Comparison of ENCODE assay signal across 8 cellular contexts in the genomic region with DNA sequence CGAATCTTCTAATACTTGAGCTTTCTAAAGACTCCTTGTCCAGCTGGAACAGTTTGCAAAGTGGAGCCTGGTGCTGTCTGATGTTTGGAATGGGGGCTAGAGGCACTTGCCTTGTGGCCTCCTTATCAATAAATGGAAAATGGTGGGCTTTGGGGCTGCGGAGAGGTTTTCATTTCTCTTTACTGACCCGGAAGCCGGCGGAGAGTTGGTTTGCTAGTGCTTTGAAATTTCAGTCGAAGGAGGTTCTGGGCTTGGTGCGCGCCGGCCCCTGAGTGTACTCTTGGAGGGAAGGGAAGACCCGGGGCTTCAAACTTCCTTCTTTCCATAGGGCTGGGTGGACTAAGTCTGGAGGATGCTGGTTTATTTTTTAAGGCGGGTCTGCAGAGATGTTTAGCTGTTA. TPM values are rescaled to one million over a fixed set of nuclear protein-coding genes. Genes with fewer than 3 reads are reported as not detected.
DNase-seq lines count a peak whose midpoint lies in the region; ATAC-seq, FAIRE-seq and TF ChIP-seq lines count a peak whose summit lies in the region.

No MANE protein-coding gene starts in this region.

- H3K4me1 ChIP-seq in GM23338 (ENCODE audit: insufficient read depth) (peaks cover 10% of the 10 kb centered on the region), GM12878 (ENCODE audit: control insufficient read depth, insufficient read depth, low read length) (peaks cover 3% of the 10 kb centered on the region), keratinocyte (ENCODE audit: control insufficient read depth, extremely low read depth, insufficient read depth, low read length) (peaks cover 12% of the 10 kb centered on the region)

- DNase-seq in AG04449 (ENCODE audit: low read depth, low spot score): no peak
- peak; percentile 53 for DNase-seq in GM23338 (ENCODE audit: low spot score)
- no peak for DNase-seq in SK-N-MC (ENCODE audit: low read depth, low spot score)
- no peak for DNase-seq in GM12878 (ENCODE audit: low read depth, low spot score)
- DNase-seq in keratinocyte (ENCODE audit: low read depth, low spot score): no peak
- DNase-seq in stimulated activated CD4-positive, alpha-beta T cell treated with anti-CD3 and anti-CD28 coated beads, Interleukin-4, amount 100 ng/mL, for 4 hours: peak; percentile 19 to 21
- DNase-seq in T1000 (lab: John Stamatoyannopoulos, UW): no peak

- no peak for TF ChIP-seq RAD21 in GM12878 (IDR thresholded peaks at IDR 0.05; ENCODE audit: insufficient read depth, low read depth, low read length)

- in situ Hi-C loops in GM12878 (cut with MboI): no loop called here

- H3K27me3 ChIP-seq in GM23338 (ENCODE audit: insufficient read depth): no peaks in the 10 kb centered on the region; the same call in 1 of the 2 replicates
- no peaks in the 10 kb centered on the region for H3K27me3 ChIP-seq in GM12878 (replicated peaks in 1 of 2; ENCODE audit: control insufficient read depth in 2 of 2, insufficient read depth in 2 of 2, low read length in 1 of 2)
- no peaks in the 10 kb centered on the region for H3K27me3 ChIP-seq in keratinocyte (ENCODE audit: control insufficient read depth, extremely low read depth, insufficient read depth, low read length)

- H3K4me2 ChIP-seq in GM23338: peak overlapping the region; percentile 87
- peak overlapping the region; percentile 83 for H3K4me2 ChIP-seq in GM12878 (ENCODE audit: control insufficient read depth, insufficient read depth)
- peak overlapping the region; percentile 86 for H3K4me2 ChIP-seq in keratinocyte (ENCODE audit: control insufficient read depth, extremely low read depth, insufficient read depth, low read depth, low read length)

- H3K27ac ChIP-seq in GM23338 (ENCODE audit: low read depth) (no peak overlapping the region), SK-N-MC (no peak overlapping the region), GM12878 (ENCODE audit: control insufficient read depth, insufficient read depth) (peak overlapping the region; percentile 66), keratinocyte (ENCODE audit: control insufficient read depth, insufficient read depth, low read length) (peak overlapping the region; percentile 58)

- H2AFZ ChIP-seq in GM23338: peak overlapping the region; percentile 95
- peak overlapping the region; percentile 81 for H2AFZ ChIP-seq in GM12878 (ENCODE audit: control insufficient read depth, low read depth, low read length)
- peak overlapping the region; percentile 84 for H2AFZ ChIP-seq in keratinocyte (ENCODE audit: control insufficient read depth, low read length)

- SMC1A ChIA-PET in GM12878 (lab: Charles Lee; ENCODE audit: uncharacterized antibody, unreplicated experiment): interaction anchor here (1.0 to 1.9 kb wide), 6 partner anchors 10 to 77 kb away, joined by 3 to 5 read pairs (median 4); no protein-coding TSS in a partner anchor

- no peaks in the 10 kb centered on the region for H3K9me1 ChIP-seq in keratinocyte (ENCODE audit: control insufficient read depth, extremely low read depth, insufficient read depth, low read length)

- no peak for TF ChIP-seq CTCF in AG04449 (IDR thresholded peaks at IDR 0.05; ENCODE audit: insufficient read depth, low read length, missing control alignments)
- TF ChIP-seq CTCF in GM23338 (conservative IDR thresholded peaks at IDR 0.05; ENCODE audit: low read depth in 2 of 2): no peak
- no peak for TF ChIP-seq CTCF in GM12878 (IDR thresholded peaks at IDR 0.05 in 2 of 3, conservative IDR thresholded peaks at IDR 0.05 in 1 of 3; ENCODE audit: control insufficient read depth in 2 of 3, extremely low read depth in 1 of 3, insufficient read depth in 1 of 3, low read depth in 3 of 3, low read length in 3 of 3)
- TF ChIP-seq CTCF in keratinocyte (optimal IDR thresholded peaks at IDR 0.05 in 1 of 3, IDR thresholded peaks at IDR 0.05 in 1 of 3, conservative IDR thresholded peaks at IDR 0.05 in 1 of 3; ENCODE audit: extremely low read depth in 1 of 3, insufficient read depth in 2 of 3, low read length in 3 of 3): no peak

- CTCF ChIA-PET in AG04449 (lab: Yijun Ruan, JAX): interaction anchor here (0.6 to 6.1 kb wide), 19 partner anchors 9 to 500 kb away, joined by 3 to 34 read pairs (median 4); no protein-coding TSS in a partner anchor
- CTCF ChIA-PET in GM12878 (lab: Yijun Ruan, JAX): interaction anchor here (0.7 to 2.6 kb wide), 10 partner anchors 9 to 116 kb away, joined by 3 to 12 read pairs (median 4); no protein-coding TSS in a partner anchor

- H3K79me2 ChIP-seq in GM23338 (replicated peaks; ENCODE audit: insufficient read depth): peaks cover 54% of the 10 kb centered on the region
- peaks cover 58% of the 10 kb centered on the region for H3K79me2 ChIP-seq in GM12878 (ENCODE audit: control insufficient read depth, insufficient read depth, low read length)
- peaks cover 53% of the 10 kb centered on the region for H3K79me2 ChIP-seq in keratinocyte (ENCODE audit: control insufficient read depth, insufficient read depth, low read length)

- intact Hi-C loops in GM12878 (cut with micrococcal nuclease; ENCODE audit: unreplicated experiment): loop anchor here (5.0 kb wide), 1 partner anchor 65 kb away; a partner anchor contains a TSS

- H4K20me1 ChIP-seq in GM23338 (replicated peaks; ENCODE audit: insufficient read depth) (no peaks in the 10 kb centered on the region; the same call in 1 of the 2 replicates), GM12878 (ENCODE audit: control insufficient read depth, insufficient read depth) (no peaks in the 10 kb centered on the region), keratinocyte (ENCODE audit: control insufficient read depth, extremely low read depth, insufficient read depth, low read length) (no peaks in the 10 kb centered on the region)

- 2% methylated on average over 11 of the region's 11 CpGs for WGBS in GM12878 (ENCODE audit: insufficient coverage, insufficient replicate concordance, low lambda C conversion rate, missing lambda C conversion rate)

- H3K36me3 ChIP-seq in GM23338 (ENCODE audit: insufficient read depth): no peaks in the 10 kb centered on the region
- no peaks in the 10 kb centered on the region for H3K36me3 ChIP-seq in SK-N-MC (ENCODE audit: insufficient read depth, low read length)
- no peaks in the 10 kb centered on the region for H3K36me3 ChIP-seq in GM12878 (ENCODE audit: control insufficient read depth in 2 of 2, insufficient read depth in 2 of 2, low read length in 1 of 2)
- no peaks in the 10 kb centered on the region for H3K36me3 ChIP-seq in keratinocyte (ENCODE audit: control insufficient read depth in 2 of 2, extremely low read depth in 1 of 2, insufficient read depth in 2 of 2, low read length in 2 of 2)

- dilution Hi-C loops in keratinocyte (cut with MboI; ENCODE audit: extremely low pct_ligation_motif_present, low sequenced_read_pairs): no loop called here

- peak overlapping the region; percentile 94 for H3K4me3 ChIP-seq in AG04449 (ENCODE audit: low read depth, low read length)
- peak overlapping the region; percentile 92 for H3K4me3 ChIP-seq in GM23338
- peak overlapping the region; percentile 98 for H3K4me3 ChIP-seq in SK-N-MC
- H3K4me3 ChIP-seq in GM12878: peak overlapping the region; percentile 98
- peak overlapping the region; percentile 79 to 98 (median 90) for H3K4me3 ChIP-seq in keratinocyte (ENCODE audit: control insufficient read depth in 2 of 3, extremely low read depth in 1 of 3, insufficient read depth in 2 of 3, low read depth in 1 of 3, low read length in 3 of 3)

- peak overlapping the region; percentile 93 for H3K4me3 Mint-ChIP-seq in GM23338

- H3K36me3 Mint-ChIP-seq in GM23338 (ENCODE audit: low read depth): peaks cover 32% of the 10 kb centered on the region

- RAD21 ChIA-PET in GM12878 (lab: Charles Lee; ENCODE audit: unreplicated experiment): interaction anchor here (1.0 to 2.8 kb wide), 3 partner anchors 23 to 92 kb away, joined by 3 to 11 read pairs (median 3); no protein-coding TSS in a partner anchor

- ATAC-seq in GM23338 (peak; percentile 8), GM12878 (peak; percentile 32), GM18867 (IDR thresholded peaks at IDR 0.05; ENCODE audit: unreplicated experiment) (no peak)

- FAIRE-seq in GM12878 (lab: Jason Lieb, UNC): no peak
- no peak for FAIRE-seq in keratinocyte (lab: Jason Lieb, UNC)

- POLR2A ChIA-PET in AG04449 (lab: Yijun Ruan, JAX) (interaction anchor here (0.8 kb wide), 1 partner anchor 111 kb away, joined by 3 read pairs; no protein-coding TSS in a partner anchor), GM12878 (lab: Charles Lee) (interaction anchor here (1.0 kb wide), 1 partner anchor 64 kb away, joined by 3 read pairs; no protein-coding TSS in a partner anchor)

- H3K27ac Mint-ChIP-seq in GM23338: peak overlapping the region; percentile 30; the same call in 1 of the 2 replicates

- no peaks in the 10 kb centered on the region for H3F3A ChIP-seq in GM23338 (replicated peaks; ENCODE audit: low read depth)

- H3K9me2 ChIP-seq in GM23338 (ENCODE audit: insufficient read depth): peaks cover 10% of the 10 kb centered on the region

- H3K9ac ChIP-seq in SK-N-MC (ENCODE audit: insufficient read length): peak overlapping the region; percentile 86
- peak overlapping the region; percentile 80 for H3K9ac ChIP-seq in GM12878 (ENCODE audit: control insufficient read depth, insufficient read depth, low read length)
- H3K9ac ChIP-seq in keratinocyte (ENCODE audit: control insufficient read depth, extremely low read depth, insufficient read depth, low read length): peak overlapping the region; percentile 75

- BruUV-seq in GM12878 (replicated peaks; lab: Mats Ljungman, UMichigan): TSS peak; percentile 63

- no peak for TF ChIP-seq POLR2A in GM12878 (IDR thresholded peaks at IDR 0.05; ENCODE audit: low read depth, low read length)

- no peak for TF ChIP-seq EP300 in GM12878 (IDR thresholded peaks at IDR 0.05; ENCODE audit: borderline replicate concordance in 1 of 2, control insufficient read depth in 1 of 2, low read depth in 2 of 2, low read length in 2 of 2)

- H3K27me3 Mint-ChIP-seq in GM23338 (ENCODE audit: insufficient read depth, low read depth, poor library complexity): peaks cover 13% of the 10 kb centered on the region

- peaks cover 39% of the 10 kb centered on the region for H3K9me3 Mint-ChIP-seq in GM23338

- H3K9me3 ChIP-seq in SK-N-MC (ENCODE audit: low read depth, low read length) (no peaks in the 10 kb centered on the region), GM12878 (replicated peaks; ENCODE audit: control insufficient read depth, insufficient read depth, low read length) (peaks cover 2% of the 10 kb centered on the region; the same call in 2 of the 3 replicates), keratinocyte (ENCODE audit: control insufficient read depth, low read depth, low read length) (no peaks in the 10 kb centered on the region)

- peaks cover 24% of the 10 kb centered on the region for H3K4me1 Mint-ChIP-seq in GM23338

RNA-seq across cellular contexts. Expression of a gene that starts 0.7 kb away (rescaled TPM):
- total RNA-seq in GM23338 (2014; rRNA removed; shearing (Covaris generic)): 15.2 and 18.8 TPM in 2 replicates
- 22.0 and 22.5 TPM in 2 replicates for polyA plus RNA-seq in GM23338 (2016; fragmentation: Nextera tagmentation; extraction: Ambion mirVana)
- 7.2 and 9.6 TPM in 2 replicates for total RNA-seq in GM12878 (2013; cell fraction: nucleolus; rRNA removed)
- 7.1 and 8.2 TPM in 2 replicates for total RNA-seq in GM12878 (2014; rRNA removed)
- 21.6 and 22.0 TPM in 2 replicates for total RNA-seq in GM12878 (2014; rRNA removed; fragmentation: Illumina TruSeq; extraction: Trizol)
- total RNA-seq in GM12878 (2021): 42.0 and 44.2 TPM in 2 replicates
- 12.9 TPM for polyA plus RNA-seq in GM12878 (2011; ENCODE audit: low read depth)
- polyA plus RNA-seq in GM12878 (2011; rRNA removed): 41.6 and 41.9 TPM in 2 replicates
- polyA plus RNA-seq in GM12878 (2011; cell fraction: cytosol; rRNA removed): 27.3 and 31.3 TPM in 2 replicates
- polyA plus RNA-seq in GM12878 (2011; cell fraction: nucleus; rRNA removed): 18.1 and 19.0 TPM in 2 replicates
- 21.6 and 25.1 TPM in 2 replicates for polyA plus RNA-seq in GM12878 (2012)
- 41.7 and 51.0 TPM in 2 replicates for polyA plus RNA-seq in GM12878 (2014; fragmentation: Illumina TruSeq; extraction: Trizol)
- polyA plus RNA-seq in GM12878 (2014; fragmentation: Nextera tagmentation; extraction: Ambion mirVana): 10 to 100 TPM in 1 of 2 experiments, 1 to 10 TPM in 1; 9.4 to 17.7 TPM
- 39.8 and 43.6 TPM in 2 replicates for polyA plus RNA-seq in GM12878 (2014; rRNA removed)
- polyA plus RNA-seq in GM12878 (2016; fragmentation: Nextera tagmentation; extraction: Ambion mirVana): 10 to 100 TPM; 56.1 to 58.1 TPM
- 27.9 and 28.3 TPM in 2 replicates for polyA minus RNA-seq in GM12878 (2011; rRNA and poly(A)+ RNA removed)
- polyA minus RNA-seq in GM12878 (2011; cell fraction: cytosol; rRNA and poly(A)+ RNA removed): 9.5 and 10.7 TPM in 2 replicates
- polyA minus RNA-seq in GM12878 (2011; cell fraction: nucleus; rRNA and poly(A)+ RNA removed): 6.6 and 10.1 TPM in 2 replicates
- 6.6 to 11.4 TPM (median 7.1 TPM) in 3 replicates for polyA plus RNA-seq in keratinocyte
- 4.2 TPM for polyA plus RNA-seq in keratinocyte (2011; ENCODE audit: low read depth)
- polyA plus RNA-seq in keratinocyte (2011; cell fraction: cytosol; rRNA removed): 6.8 and 7.8 TPM in 2 replicates
- 5.2 and 7.2 TPM in 2 replicates for polyA plus RNA-seq in keratinocyte (2011; cell fraction: nucleus; rRNA removed)
- polyA plus RNA-seq in keratinocyte (2012; ENCODE audit: low replicate concordance): 8.6 and 10.3 TPM in 2 replicates
- polyA minus RNA-seq in keratinocyte: 3.7 to 9.5 TPM (median 6.8 TPM) in 3 replicates
- 4.8 TPM for polyA minus RNA-seq in keratinocyte (2011; cell fraction: cytosol; rRNA and poly(A)+ RNA removed)
- 2.3 and 3.3 TPM in 2 replicates for polyA minus RNA-seq in keratinocyte (2011; cell fraction: nucleus; rRNA and poly(A)+ RNA removed)

Comparison
In these comparisons a context has a peak if more than half of its experiments do, and no peak if none do; other contexts are left out.
1. DNase-seq: peak in GM23338 (single experiment) and stimulated activated CD4-positive, alpha-beta T cell treated with anti-CD3 and anti-CD28 coated beads, Interleukin-4, amount 100 ng/mL, for 4 hours (2 of 2); none in AG04449 (single experiment), SK-N-MC (single experiment), GM12878 (single experiment), keratinocyte (single experiment) and T1000 (single experiment).
2. H3K27ac ChIP-seq: peak in GM12878 (single experiment) and keratinocyte (single experiment); none in GM23338 (single experiment) and SK-N-MC (single experiment).
3. Peak in every context shown above with its lines, with median percentiles within 50 percentile points of each other: H3K4me3 ChIP-seq, H2AFZ ChIP-seq, H3K4me2 ChIP-seq and H3K9ac ChIP-seq.